In the genomic region with DNA sequence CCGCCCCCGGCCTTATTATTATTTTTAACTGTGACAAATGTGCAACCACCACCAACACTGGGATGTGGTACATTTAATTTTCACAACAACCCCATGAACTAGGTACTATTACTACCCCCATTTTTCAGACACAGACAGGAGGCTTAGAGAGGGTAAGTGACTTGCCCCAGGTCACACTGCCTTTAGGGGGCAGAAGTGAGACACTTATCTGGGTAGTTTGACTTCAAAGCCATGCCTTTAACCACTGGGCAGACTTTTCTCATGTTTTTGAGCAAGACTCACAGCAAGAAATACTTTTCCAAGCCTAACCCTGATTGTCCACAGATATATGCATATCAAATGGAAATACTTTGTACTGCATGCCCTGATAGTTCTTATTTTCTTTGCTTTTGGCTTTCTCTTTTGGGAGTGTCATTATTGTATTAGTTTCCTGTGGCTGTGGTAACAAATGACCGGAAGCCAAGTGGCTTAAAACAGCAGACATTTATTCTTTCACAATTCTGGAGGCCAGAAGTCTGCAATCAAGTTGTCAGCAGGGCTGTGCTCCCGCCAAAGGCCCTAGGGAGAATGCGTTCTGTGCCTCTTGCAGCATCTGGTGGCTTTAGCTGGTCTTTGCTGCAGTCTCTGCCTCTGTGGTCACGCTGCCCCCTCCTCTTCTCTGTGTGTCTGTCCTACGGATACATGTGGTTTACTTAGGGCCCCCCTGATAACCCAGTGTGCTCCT, we compare ENCODE assay signal across 2 cellular contexts.
TF ChIP-seq lines count a peak whose summit lies in the region.

No MANE protein-coding gene starts in this region.

TF ChIP-seq in SK-N-SH, 30 proteins besides CTCF, POLR2A, EP300 and RAD21 (continued from another document):
- TF ChIP-seq, protein P1, sequence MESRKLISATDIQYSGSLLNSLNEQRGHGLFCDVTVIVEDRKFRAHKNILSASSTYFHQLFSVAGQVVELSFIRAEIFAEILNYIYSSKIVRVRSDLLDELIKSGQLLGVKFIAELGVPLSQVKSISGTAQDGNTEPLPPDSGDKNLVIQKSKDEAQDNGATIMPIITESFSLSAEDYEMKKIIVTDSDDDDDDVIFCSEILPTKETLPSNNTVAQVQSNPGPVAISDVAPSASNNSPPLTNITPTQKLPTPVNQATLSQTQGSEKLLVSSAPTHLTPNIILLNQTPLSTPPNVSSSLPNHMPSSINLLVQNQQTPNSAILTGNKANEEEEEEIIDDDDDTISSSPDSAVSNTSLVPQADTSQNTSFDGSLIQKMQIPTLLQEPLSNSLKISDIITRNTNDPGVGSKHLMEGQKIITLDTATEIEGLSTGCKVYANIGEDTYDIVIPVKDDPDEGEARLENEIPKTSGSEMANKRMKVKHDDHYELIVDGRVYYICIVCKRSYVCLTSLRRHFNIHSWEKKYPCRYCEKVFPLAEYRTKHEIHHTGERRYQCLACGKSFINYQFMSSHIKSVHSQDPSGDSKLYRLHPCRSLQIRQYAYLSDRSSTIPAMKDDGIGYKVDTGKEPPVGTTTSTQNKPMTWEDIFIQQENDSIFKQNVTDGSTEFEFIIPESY (IDR thresholded peaks at IDR 0.05; ENCODE audit: borderline replicate concordance, low read depth), result no peak
- peak; percentile 26; the same call in 1 of the 2 replicates for TF ChIP-seq SMC3 (IDR thresholded peaks at IDR 0.05; ENCODE audit: low read depth, low read length)
- TF ChIP-seq TEAD4 (IDR thresholded peaks at IDR 0.05; ENCODE audit: borderline replicate concordance, insufficient read depth), result no peak

TF ChIP-seq in SK-N-SH treated with all-trans-retinoic acid at 6 μM for 48 hours, 23 proteins besides CTCF, POLR2A, EP300 and RAD21 (continued from another document):
- TF ChIP-seq, protein P2, sequence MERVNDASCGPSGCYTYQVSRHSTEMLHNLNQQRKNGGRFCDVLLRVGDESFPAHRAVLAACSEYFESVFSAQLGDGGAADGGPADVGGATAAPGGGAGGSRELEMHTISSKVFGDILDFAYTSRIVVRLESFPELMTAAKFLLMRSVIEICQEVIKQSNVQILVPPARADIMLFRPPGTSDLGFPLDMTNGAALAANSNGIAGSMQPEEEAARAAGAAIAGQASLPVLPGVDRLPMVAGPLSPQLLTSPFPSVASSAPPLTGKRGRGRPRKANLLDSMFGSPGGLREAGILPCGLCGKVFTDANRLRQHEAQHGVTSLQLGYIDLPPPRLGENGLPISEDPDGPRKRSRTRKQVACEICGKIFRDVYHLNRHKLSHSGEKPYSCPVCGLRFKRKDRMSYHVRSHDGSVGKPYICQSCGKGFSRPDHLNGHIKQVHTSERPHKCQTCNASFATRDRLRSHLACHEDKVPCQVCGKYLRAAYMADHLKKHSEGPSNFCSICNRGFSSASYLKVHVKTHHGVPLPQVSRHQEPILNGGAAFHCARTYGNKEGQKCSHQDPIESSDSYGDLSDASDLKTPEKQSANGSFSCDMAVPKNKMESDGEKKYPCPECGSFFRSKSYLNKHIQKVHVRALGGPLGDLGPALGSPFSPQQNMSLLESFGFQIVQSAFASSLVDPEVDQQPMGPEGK (CRISPR knock-in tag; IDR thresholded peaks at IDR 0.05; ENCODE audit: borderline replicate concordance), result no peak
- TF ChIP-seq, protein P3, sequence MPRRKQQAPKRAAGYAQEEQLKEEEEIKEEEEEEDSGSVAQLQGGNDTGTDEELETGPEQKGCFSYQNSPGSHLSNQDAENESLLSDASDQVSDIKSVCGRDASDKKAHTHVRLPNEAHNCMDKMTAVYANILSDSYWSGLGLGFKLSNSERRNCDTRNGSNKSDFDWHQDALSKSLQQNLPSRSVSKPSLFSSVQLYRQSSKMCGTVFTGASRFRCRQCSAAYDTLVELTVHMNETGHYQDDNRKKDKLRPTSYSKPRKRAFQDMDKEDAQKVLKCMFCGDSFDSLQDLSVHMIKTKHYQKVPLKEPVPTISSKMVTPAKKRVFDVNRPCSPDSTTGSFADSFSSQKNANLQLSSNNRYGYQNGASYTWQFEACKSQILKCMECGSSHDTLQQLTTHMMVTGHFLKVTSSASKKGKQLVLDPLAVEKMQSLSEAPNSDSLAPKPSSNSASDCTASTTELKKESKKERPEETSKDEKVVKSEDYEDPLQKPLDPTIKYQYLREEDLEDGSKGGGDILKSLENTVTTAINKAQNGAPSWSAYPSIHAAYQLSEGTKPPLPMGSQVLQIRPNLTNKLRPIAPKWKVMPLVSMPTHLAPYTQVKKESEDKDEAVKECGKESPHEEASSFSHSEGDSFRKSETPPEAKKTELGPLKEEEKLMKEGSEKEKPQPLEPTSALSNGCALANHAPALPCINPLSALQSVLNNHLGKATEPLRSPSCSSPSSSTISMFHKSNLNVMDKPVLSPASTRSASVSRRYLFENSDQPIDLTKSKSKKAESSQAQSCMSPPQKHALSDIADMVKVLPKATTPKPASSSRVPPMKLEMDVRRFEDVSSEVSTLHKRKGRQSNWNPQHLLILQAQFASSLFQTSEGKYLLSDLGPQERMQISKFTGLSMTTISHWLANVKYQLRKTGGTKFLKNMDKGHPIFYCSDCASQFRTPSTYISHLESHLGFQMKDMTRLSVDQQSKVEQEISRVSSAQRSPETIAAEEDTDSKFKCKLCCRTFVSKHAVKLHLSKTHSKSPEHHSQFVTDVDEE (CRISPR knock-in tag; IDR thresholded peaks at IDR 0.05), result no peak
- TF ChIP-seq BACH2 (CRISPR knock-in tag; IDR thresholded peaks at IDR 0.05; ENCODE audit: borderline replicate concordance) (no peak), GLIS3 (CRISPR knock-in tag; IDR thresholded peaks at IDR 0.05) (no peak), ZFP30 (CRISPR knock-in tag; IDR thresholded peaks at IDR 0.05) (no peak), ZC3H10 (CRISPR knock-in tag; IDR thresholded peaks at IDR 0.05) (no peak), ARNTL (CRISPR knock-in tag; IDR thresholded peaks at IDR 0.05; ENCODE audit: borderline replicate concordance, low read depth) (no peak), OSR1 (CRISPR knock-in tag; IDR thresholded peaks at IDR 0.05) (no peak)
- TF ChIP-seq, protein P4, sequence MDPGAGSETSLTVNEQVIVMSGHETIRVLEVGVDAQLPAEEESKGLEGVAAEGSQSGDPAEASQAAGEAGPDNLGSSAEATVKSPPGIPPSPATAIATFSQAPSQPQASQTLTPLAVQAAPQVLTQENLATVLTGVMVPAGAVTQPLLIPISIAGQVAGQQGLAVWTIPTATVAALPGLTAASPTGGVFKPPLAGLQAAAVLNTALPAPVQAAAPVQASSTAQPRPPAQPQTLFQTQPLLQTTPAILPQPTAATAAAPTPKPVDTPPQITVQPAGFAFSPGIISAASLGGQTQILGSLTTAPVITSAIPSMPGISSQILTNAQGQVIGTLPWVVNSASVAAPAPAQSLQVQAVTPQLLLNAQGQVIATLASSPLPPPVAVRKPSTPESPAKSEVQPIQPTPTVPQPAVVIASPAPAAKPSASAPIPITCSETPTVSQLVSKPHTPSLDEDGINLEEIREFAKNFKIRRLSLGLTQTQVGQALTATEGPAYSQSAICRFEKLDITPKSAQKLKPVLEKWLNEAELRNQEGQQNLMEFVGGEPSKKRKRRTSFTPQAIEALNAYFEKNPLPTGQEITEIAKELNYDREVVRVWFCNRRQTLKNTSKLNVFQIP (CRISPR knock-in tag; IDR thresholded peaks at IDR 0.05; ENCODE audit: borderline replicate concordance, low read depth), result no peak
